18 cellular contexts compared by ENCODE assay signal in genomic region chr1:6086762-6087401, GRCh38.
"Had no signal": no experiment of that assay in that cellular context is flagged by ENCODE, and none has a peak within 500 bp of the region (broad histone marks: within the 10 kb centered on the region; RNA-seq: fewer than 3 reads in every experiment).

No MANE protein-coding gene starts in this region.

- FAIRE-seq: colon, keratinocyte had no signal

- H3K27me3 ChIP-seq: left lung, testis had no signal

- DNase-seq: activated gamma-delta T cell treated with Interleukin-2 at 50 U/mL for 16 hours; activated T-cell treated with anti-CD3 and anti-CD28 coated beads, Interleukin-2, amount 50 U/mL, for 4 hours; hippocampal formation; naive thymus-derived CD4-positive, alpha-beta T cell; SJCRH30; stimulated activated CD4-positive, alpha-beta T cell treated with anti-CD3 and anti-CD28 coated beads, Interleukin-15, amount 100 ng/mL, for 24 hours; stimulated activated CD4-positive, alpha-beta T cell treated with anti-CD3 and anti-CD28 coated beads, Interleukin-4, amount 100 ng/mL, for 1 hour; testis had no signal

- H3K27ac Mint-ChIP-seq: memory B cell; stimulated activated naive CD8-positive, alpha-beta T cell treated with anti-CD3 and anti-CD28 coated beads, Interleukin-15, Interleukin-2, amounts not matched to agents 100 ng/mL and 50 ng/mL, for 24 hours had no signal

- H3K4me3 ChIP-seq: left lung, mucosa of descending colon, prostate gland, SJCRH30, skin epidermis, testis had no signal

- H3K36me3 ChIP-seq: prostate gland, SJCRH30 had no signal

- H3K9me3 Mint-ChIP-seq: activated T-cell treated with anti-CD3 and anti-CD28 coated beads, Interleukin-2, amount 50 U/mL, for 4 hours; memory B cell; naive thymus-derived CD4-positive, alpha-beta T cell; stimulated activated naive CD8-positive, alpha-beta T cell treated with anti-CD3 and anti-CD28 coated beads, Interleukin-15, Interleukin-2, amounts not matched to agents 100 ng/mL and 50 ng/mL, for 24 hours had no signal

- H3K27ac ChIP-seq: left lung, prostate gland, SJCRH30, skin epidermis, testis had no signal

- ATAC-seq: activated T-cell treated with anti-CD3 and anti-CD28 coated beads, Interleukin-2, amount 50 U/mL, for 4 hours; esophagus mucosa; left lung; mucosa of descending colon; naive thymus-derived CD4-positive, alpha-beta T cell; right cardiac atrium had no signal

- H3K9me3 ChIP-seq: left lung, mucosa of descending colon, prostate gland, SJCRH30, testis had no signal

- H3K27me3 Mint-ChIP-seq: memory B cell; naive thymus-derived CD4-positive, alpha-beta T cell; stimulated activated naive CD8-positive, alpha-beta T cell treated with anti-CD3 and anti-CD28 coated beads, Interleukin-15, Interleukin-2, amounts not matched to agents 100 ng/mL and 50 ng/mL, for 24 hours had no signal

- H3K4me1 ChIP-seq: SJCRH30 had no signal

- H3K4me1 Mint-ChIP-seq: memory B cell had no signal

- H3K4me3 Mint-ChIP-seq: activated T-cell treated with anti-CD3 and anti-CD28 coated beads, Interleukin-2, amount 50 U/mL, for 4 hours; memory B cell; naive thymus-derived CD4-positive, alpha-beta T cell; stimulated activated naive CD8-positive, alpha-beta T cell treated with anti-CD3 and anti-CD28 coated beads, Interleukin-15, Interleukin-2, amounts not matched to agents 100 ng/mL and 50 ng/mL, for 24 hours had no signal
